Comparison of ENCODE assay signal across 21 cellular contexts in the genomic region with DNA sequence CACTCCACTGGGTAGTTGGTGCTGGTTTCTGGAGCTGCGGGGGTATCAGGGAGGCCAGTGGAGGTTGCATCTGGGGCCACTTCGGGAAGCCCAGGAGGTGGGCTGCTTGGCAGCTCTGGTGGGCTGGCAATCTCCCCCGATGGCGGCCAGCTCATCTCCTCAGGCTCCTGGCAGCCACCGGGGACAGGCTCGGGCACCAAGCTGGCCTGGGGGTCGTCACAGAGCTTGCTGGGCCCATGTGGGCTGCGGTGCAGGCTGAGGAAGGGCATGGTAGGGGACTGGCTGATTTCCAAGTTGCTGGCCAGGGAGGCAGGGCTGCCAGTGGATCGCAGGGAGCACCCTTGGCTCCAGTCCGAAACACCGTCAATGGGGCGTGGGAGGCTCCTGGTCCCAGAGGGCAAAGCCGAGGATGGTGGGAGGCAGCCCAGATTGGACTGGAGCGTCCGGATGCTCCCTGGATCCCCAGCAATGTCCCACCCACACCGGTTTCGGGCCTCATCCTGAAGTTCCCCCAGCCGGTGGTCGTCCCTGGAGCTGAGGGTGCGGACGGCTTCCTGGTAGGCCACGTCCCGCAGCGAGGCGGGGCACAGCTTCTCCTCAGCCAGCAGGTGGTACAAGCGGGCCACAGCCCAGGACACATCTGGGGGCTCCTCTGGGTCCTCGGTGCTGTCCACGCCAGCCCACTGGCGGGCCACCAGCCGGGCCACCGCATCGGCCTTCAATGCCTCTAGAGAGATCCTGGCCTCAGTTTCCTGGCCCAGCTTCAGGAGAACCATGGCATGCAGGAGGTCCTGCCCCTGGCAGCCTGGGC.
"Had no signal": no experiment of that assay in that cellular context is flagged by ENCODE, and none has a peak within 500 bp of the region (broad histone marks: within the 10 kb centered on the region; RNA-seq: fewer than 3 reads in every experiment).

No MANE protein-coding gene starts in this region.

- H3K27ac ChIP-seq: ascending aorta, esophagus squamous epithelium, right atrium auricular region had no signal

- DNase-seq: activated CD4-positive, alpha-beta T cell treated with anti-CD3 and anti-CD28 coated beads, Interleukin-2, amount 10 ng/mL, durations not matched to agents 24 days and 14 days; activated CD8-positive, alpha-beta T cell treated with anti-CD3 and anti-CD28 coated beads, Interleukin-2, amount 10 ng/mL, durations not matched to agents 7 days and 5 days; activated effector memory CD4-positive, alpha-beta T cell treated with Interleukin-2 at 50 U/mL for 16 hours; activated naive CD4-positive, alpha-beta T cell treated with anti-CD3 and anti-CD28 coated beads, Interleukin-2, amount 10 ng/mL, durations not matched to agents 7 days and 5 days; activated T-cell treated with anti-CD3 and anti-CD28 coated beads, Interleukin-2, amount 50 U/mL, for 4 hours; cerebellar nuclear complex; cortex of kidney; effector CD4-positive, alpha-beta T cell; esophagus squamous epithelium; nucleus accumbens; stimulated activated CD4-positive, alpha-beta T cell treated with anti-CD3 and anti-CD28 coated beads, Interleukin-2, amount 100 ng/mL, for 24 hours; T-cell; T-helper 9 cell had no signal

- H3K27ac Mint-ChIP-seq: activated CD4-positive, alpha-beta T cell treated with anti-CD3 and anti-CD28 coated beads, Interleukin-2, amount 10 ng/mL, durations not matched to agents 24 days and 14 days; activated CD8-positive, alpha-beta T cell treated with anti-CD3 and anti-CD28 coated beads, Interleukin-2, amount 10 ng/mL, durations not matched to agents 7 days and 5 days; activated naive CD4-positive, alpha-beta T cell treated with anti-CD3 and anti-CD28 coated beads, Interleukin-2, amount 10 ng/mL, durations not matched to agents 7 days and 5 days; nephron; progenitor cell of endocrine pancreas; stimulated activated naive CD8-positive, alpha-beta T cell treated with anti-CD3 and anti-CD28 coated beads, Interleukin-15, Interleukin-2, amounts not matched to agents 100 ng/mL and 50 ng/mL, for 24 hours; T-cell; type B pancreatic cell had no signal

- H3K27me3 Mint-ChIP-seq: activated CD4-positive, alpha-beta T cell treated with anti-CD3 and anti-CD28 coated beads, Interleukin-2, amount 10 ng/mL, durations not matched to agents 24 days and 14 days; activated naive CD4-positive, alpha-beta T cell treated with anti-CD3 and anti-CD28 coated beads, Interleukin-2, amount 10 ng/mL, durations not matched to agents 7 days and 5 days; progenitor cell of endocrine pancreas; stimulated activated naive CD8-positive, alpha-beta T cell treated with anti-CD3 and anti-CD28 coated beads, Interleukin-15, Interleukin-2, amounts not matched to agents 100 ng/mL and 50 ng/mL, for 24 hours; T-cell; type B pancreatic cell had no signal

- ATAC-seq: activated CD8-positive, alpha-beta T cell treated with anti-CD3 and anti-CD28 coated beads, Interleukin-2, amount 10 ng/mL, durations not matched to agents 7 days and 5 days; activated T-cell treated with anti-CD3 and anti-CD28 coated beads, Interleukin-2, amount 50 U/mL, for 4 hours; T-cell had no signal

- H3K27me3 ChIP-seq: ascending aorta, esophagus squamous epithelium, right atrium auricular region had no signal

- H3K9me3 ChIP-seq: ascending aorta, esophagus squamous epithelium, right atrium auricular region had no signal

- H3K9me3 Mint-ChIP-seq: activated naive CD4-positive, alpha-beta T cell treated with anti-CD3 and anti-CD28 coated beads, Interleukin-2, amount 10 ng/mL, durations not matched to agents 7 days and 5 days; activated T-cell treated with anti-CD3 and anti-CD28 coated beads, Interleukin-2, amount 50 U/mL, for 4 hours; nephron; stimulated activated naive CD8-positive, alpha-beta T cell treated with anti-CD3 and anti-CD28 coated beads, Interleukin-15, Interleukin-2, amounts not matched to agents 100 ng/mL and 50 ng/mL, for 24 hours; T-cell had no signal

- H3K4me3 ChIP-seq: ascending aorta, esophagus squamous epithelium, lung, right atrium auricular region had no signal

- FAIRE-seq: bronchial epithelial cell had no signal

- H3K4me3 Mint-ChIP-seq: activated CD4-positive, alpha-beta T cell treated with anti-CD3 and anti-CD28 coated beads, Interleukin-2, amount 10 ng/mL, durations not matched to agents 24 days and 14 days; activated CD8-positive, alpha-beta T cell treated with anti-CD3 and anti-CD28 coated beads, Interleukin-2, amount 10 ng/mL, durations not matched to agents 7 days and 5 days; activated naive CD4-positive, alpha-beta T cell treated with anti-CD3 and anti-CD28 coated beads, Interleukin-2, amount 10 ng/mL, durations not matched to agents 7 days and 5 days; activated T-cell treated with anti-CD3 and anti-CD28 coated beads, Interleukin-2, amount 50 U/mL, for 4 hours; nephron; stimulated activated naive CD8-positive, alpha-beta T cell treated with anti-CD3 and anti-CD28 coated beads, Interleukin-15, Interleukin-2, amounts not matched to agents 100 ng/mL and 50 ng/mL, for 24 hours; type B pancreatic cell had no signal
